ENCODE assay signal across 1 cellular context in the genomic region with DNA sequence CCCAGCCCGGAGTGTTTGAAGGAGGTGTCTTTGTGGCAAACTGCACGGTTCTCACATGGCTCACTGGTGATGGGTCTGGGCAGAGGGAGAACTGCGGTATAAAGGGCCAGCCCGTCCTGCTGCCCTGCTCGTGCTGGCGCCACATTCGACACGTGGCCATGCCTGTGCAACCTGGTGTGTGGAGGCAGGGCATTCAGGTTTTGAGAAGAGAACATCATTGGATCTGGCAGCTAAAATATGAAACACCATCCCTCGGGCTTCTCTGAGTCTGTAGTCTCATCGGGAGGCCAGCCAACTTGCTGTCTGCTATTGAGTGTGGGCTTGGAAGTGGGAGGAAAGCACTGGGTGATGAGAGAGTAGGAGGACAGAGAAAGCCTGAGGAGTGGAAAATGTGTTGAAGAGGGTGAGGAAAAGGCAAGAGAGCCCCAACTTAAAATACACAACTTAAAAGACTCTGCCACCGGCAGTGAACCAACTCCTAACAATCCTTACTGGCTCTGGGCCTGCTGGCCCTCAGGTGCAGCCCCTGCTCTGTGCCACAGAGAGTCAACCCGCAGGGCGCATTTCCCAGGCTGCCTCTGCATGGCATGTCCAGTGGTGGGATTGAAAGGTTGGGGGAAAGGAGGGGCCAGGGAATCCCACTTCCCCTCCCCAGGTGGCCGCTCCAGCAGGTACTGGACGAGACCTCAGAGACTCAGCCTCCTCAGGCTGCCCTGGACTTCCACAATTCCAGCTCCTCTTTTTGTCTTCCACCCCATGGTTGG.
TF ChIP-seq lines count a peak whose summit lies in the region.

No MANE protein-coding gene starts in this region.

TF ChIP-seq in H1, 55 proteins besides CTCF, POLR2A, EP300 and RAD21:
- TF ChIP-seq KDM5A (IDR thresholded peaks at IDR 0.05; ENCODE audit: low read length) (no peak), TEAD4 (IDR thresholded peaks at IDR 0.05; ENCODE audit: low read depth, low read length) (no peak)
- TF ChIP-seq, protein P1, sequence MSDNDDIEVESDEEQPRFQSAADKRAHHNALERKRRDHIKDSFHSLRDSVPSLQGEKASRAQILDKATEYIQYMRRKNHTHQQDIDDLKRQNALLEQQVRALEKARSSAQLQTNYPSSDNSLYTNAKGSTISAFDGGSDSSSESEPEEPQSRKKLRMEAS (IDR thresholded peaks at IDR 0.05): 0 out of 2 replicates have a peak, but pooled peaks have one; percentile 19
